ENCODE assay signal across 9 cellular contexts in genomic region chr19:5805465-5806132, GRCh38. TPM values are rescaled to one million over a fixed set of nuclear protein-coding genes. Genes with fewer than 3 reads are reported as not detected.
A peak's percentile ranks its signal among the peaks of the same experiment; 100 is the strongest.
DNase-seq lines count a peak whose midpoint lies in the region; ATAC-seq, FAIRE-seq and TF ChIP-seq lines count a peak whose summit lies in the region.
"Had no signal": no experiment of that assay in that cellular context is flagged by ENCODE, and none has a peak within 500 bp of the region (broad histone marks: within the 10 kb centered on the region; RNA-seq: fewer than 3 reads in every experiment).

No MANE protein-coding gene starts in this region.

- H3K4me1 Mint-ChIP-seq in activated T-helper 2 cell treated with anti-CD3 and anti-CD28 coated beads, Interferon-gamma antibody, Interleukin-2, Interleukin-4, amounts not matched to agents 10 μg/mL and 5 μg/mL and 100 μg/mL, durations not matched to agents 14 hours and 24 hours and 36 hours (ENCODE audit: low read depth), result peaks cover 16% of the 10 kb centered on the region
- peaks cover 7% of the 10 kb centered on the region for H3K4me1 Mint-ChIP-seq in glutamatergic neuron (ENCODE audit: low read depth, unreplicated experiment)

- FAIRE-seq in RCC 7860 (lab: Jason Lieb, UNC), result no peak

- TF ChIP-seq CTCF in glutamatergic neuron (IDR thresholded peaks at IDR 0.05; ENCODE audit: partially characterized antibody, unreplicated experiment) (peak; percentile 85), retinal pigment epithelial cell (conservative IDR thresholded peaks at IDR 0.05; ENCODE audit: low read depth, low read length) (peak; percentile 74)

- H3K36me3 Mint-ChIP-seq in activated T-helper 2 cell treated with anti-CD3 and anti-CD28 coated beads, Interferon-gamma antibody, Interleukin-2, Interleukin-4, amounts not matched to agents 10 μg/mL and 5 μg/mL and 100 μg/mL, durations not matched to agents 14 hours and 24 hours and 36 hours (ENCODE audit: low read depth), result no peaks in the 10 kb centered on the region
- no peaks in the 10 kb centered on the region for H3K36me3 Mint-ChIP-seq in glutamatergic neuron (ENCODE audit: unreplicated experiment)
- H3K36me3 Mint-ChIP-seq: IgD-negative memory B cell had no signal

- no peak for ATAC-seq in GM21717 (IDR thresholded peaks at IDR 0.05; ENCODE audit: unreplicated experiment)

- intact Hi-C loops in activated T-helper 2 cell treated with anti-CD3 and anti-CD28 coated beads, Interferon-gamma antibody, Interleukin-2, Interleukin-4, amounts not matched to agents 10 μg/mL and 5 μg/mL and 100 μg/mL, durations not matched to agents 14 hours and 24 hours and 36 hours (cut with micrococcal nuclease), result loop anchor here (2.0 to 10.0 kb wide), 2 partner anchors 159 to 217 kb away; no protein-coding TSS in a partner anchor

- H3K27ac Mint-ChIP-seq in activated T-helper 2 cell treated with anti-CD3 and anti-CD28 coated beads, Interferon-gamma antibody, Interleukin-2, Interleukin-4, amounts not matched to agents 10 μg/mL and 5 μg/mL and 100 μg/mL, durations not matched to agents 14 hours and 24 hours and 36 hours, result no peak overlapping the region
- H3K27ac Mint-ChIP-seq in glutamatergic neuron (ENCODE audit: unreplicated experiment), result no peak overlapping the region
- H3K27ac Mint-ChIP-seq: IgD-negative memory B cell had no signal

- H3K27me3 Mint-ChIP-seq in activated T-helper 2 cell treated with anti-CD3 and anti-CD28 coated beads, Interferon-gamma antibody, Interleukin-2, Interleukin-4, amounts not matched to agents 10 μg/mL and 5 μg/mL and 100 μg/mL, durations not matched to agents 14 hours and 24 hours and 36 hours (ENCODE audit: low read depth), result peaks cover 18% of the 10 kb centered on the region
- H3K27me3 Mint-ChIP-seq in glutamatergic neuron (ENCODE audit: unreplicated experiment), result peaks cover 19% of the 10 kb centered on the region

- peak overlapping the region; percentile 45 for H3K4me3 Mint-ChIP-seq in activated T-helper 2 cell treated with anti-CD3 and anti-CD28 coated beads, Interferon-gamma antibody, Interleukin-2, Interleukin-4, amounts not matched to agents 10 μg/mL and 5 μg/mL and 100 μg/mL, durations not matched to agents 14 hours and 24 hours and 36 hours (ENCODE audit: low read depth)
- H3K4me3 Mint-ChIP-seq in glutamatergic neuron (ENCODE audit: unreplicated experiment), result no peak overlapping the region

- no peak overlapping the region for H3K4me3 ChIP-seq in retinal pigment epithelial cell (ENCODE audit: low read length)

- no peaks in the 10 kb centered on the region for H3K9me3 Mint-ChIP-seq in activated T-helper 2 cell treated with anti-CD3 and anti-CD28 coated beads, Interferon-gamma antibody, Interleukin-2, Interleukin-4, amounts not matched to agents 10 μg/mL and 5 μg/mL and 100 μg/mL, durations not matched to agents 14 hours and 24 hours and 36 hours
- peaks cover 5% of the 10 kb centered on the region for H3K9me3 Mint-ChIP-seq in glutamatergic neuron (ENCODE audit: unreplicated experiment)
- H3K9me3 Mint-ChIP-seq: IgD-negative memory B cell had no signal

- DNase-seq in COLO668 (lab: John Stamatoyannopoulos, UW; ENCODE audit: unreplicated experiment), result peak; percentile 87
- DNase-seq in HuH-7 (ENCODE audit: low spot score), result peak; percentile 87
- peak; percentile 1 for DNase-seq in OCI-M2 (lab: John Stamatoyannopoulos, UW; ENCODE audit: unreplicated experiment)
- peak; percentile 38 for DNase-seq in activated T-helper 2 cell treated with anti-CD3 and anti-CD28 coated beads, Interferon-gamma antibody, Interleukin-2, Interleukin-4, amounts not matched to agents 10 μg/mL and 5 μg/mL and 100 μg/mL, durations not matched to agents 14 hours and 24 hours and 36 hours (ENCODE audit: low spot score)
- peak; percentile 93 for DNase-seq in glutamatergic neuron
- DNase-seq in retinal pigment epithelial cell (ENCODE audit: low read depth), result no peak
- DNase-seq in RCC 7860 (ENCODE audit: low spot score), result no peak

RNA-seq across cellular contexts. Expression of gene NRTN, which starts 0.7 kb away (rescaled TPM):
- total RNA-seq in activated T-helper 2 cell treated with anti-CD3 and anti-CD28 coated beads, Interferon-gamma antibody, Interleukin-2, Interleukin-4, amounts not matched to agents 10 μg/mL and 5 μg/mL and 100 μg/mL, durations not matched to agents 14 hours and 24 hours and 36 hours, result 0.85 and 0.87 TPM in 2 replicates
- 1.2 TPM for total RNA-seq in glutamatergic neuron (ENCODE audit: unreplicated experiment)

RNA-seq across cellular contexts. Expression of gene DUS3L, which starts 14.6 kb away (rescaled TPM):
- total RNA-seq in activated T-helper 2 cell treated with anti-CD3 and anti-CD28 coated beads, Interferon-gamma antibody, Interleukin-2, Interleukin-4, amounts not matched to agents 10 μg/mL and 5 μg/mL and 100 μg/mL, durations not matched to agents 14 hours and 24 hours and 36 hours, result 74.0 and 84.3 TPM in 2 replicates
- 22.4 TPM for total RNA-seq in glutamatergic neuron (ENCODE audit: unreplicated experiment)

RNA-seq across cellular contexts. Expression of gene PRR22, which starts 21.1 kb away (rescaled TPM):
- total RNA-seq in activated T-helper 2 cell treated with anti-CD3 and anti-CD28 coated beads, Interferon-gamma antibody, Interleukin-2, Interleukin-4, amounts not matched to agents 10 μg/mL and 5 μg/mL and 100 μg/mL, durations not matched to agents 14 hours and 24 hours and 36 hours, result 5.7 and 6.1 TPM in 2 replicates
- 3.1 TPM for total RNA-seq in glutamatergic neuron (ENCODE audit: unreplicated experiment)

RNA-seq across cellular contexts. Expression of gene FUT6, which starts 33.9 kb away (rescaled TPM):
- not detected in 2 replicates for total RNA-seq in activated T-helper 2 cell treated with anti-CD3 and anti-CD28 coated beads, Interferon-gamma antibody, Interleukin-2, Interleukin-4, amounts not matched to agents 10 μg/mL and 5 μg/mL and 100 μg/mL, durations not matched to agents 14 hours and 24 hours and 36 hours
- not detected for total RNA-seq in glutamatergic neuron (ENCODE audit: unreplicated experiment)

RNA-seq across cellular contexts. Expression of gene FUT3, which starts 45.6 kb away (rescaled TPM):
- not detected in 2 replicates for total RNA-seq in activated T-helper 2 cell treated with anti-CD3 and anti-CD28 coated beads, Interferon-gamma antibody, Interleukin-2, Interleukin-4, amounts not matched to agents 10 μg/mL and 5 μg/mL and 100 μg/mL, durations not matched to agents 14 hours and 24 hours and 36 hours
- not detected for total RNA-seq in glutamatergic neuron (ENCODE audit: unreplicated experiment)

Comparison
In these comparisons a context has a peak if more than half of its experiments do, and no peak if none do; other contexts are left out.
1. DNase-seq: peak in COLO668 (single experiment), HuH-7 (single experiment), OCI-M2 (single experiment), activated T-helper 2 cell treated with anti-CD3 and anti-CD28 coated beads, Interferon-gamma antibody, Interleukin-2, Interleukin-4, amounts not matched to agents 10 μg/mL and 5 μg/mL and 100 μg/mL, durations not matched to agents 14 hours and 24 hours and 36 hours (single experiment) and glutamatergic neuron (single experiment); none in retinal pigment epithelial cell (single experiment) and RCC 7860 (single experiment).